ENCODE assay signal across 8 cellular contexts in genomic region chr3:15086699-15087098, GRCh38.
"Had no signal": no experiment of that assay in that cellular context is flagged by ENCODE, and none has a peak within 500 bp of the region (broad histone marks: within the 10 kb centered on the region; RNA-seq: fewer than 3 reads in every experiment).

No MANE protein-coding gene starts in this region.

- ATAC-seq: GM23338, HCT116 had no signal

- H3K4me1 ChIP-seq: HAP-1 had no signal

- DNase-seq: GM23248, H7, H9, HCEC 1CT, HFFc6 had no signal

- H3K9me3 ChIP-seq: HAP-1 had no signal

- H3K4me3 ChIP-seq: GM23248, GM23338, HAP-1 had no signal

- H3K27ac ChIP-seq: GM23248 had no signal
